ENCODE assay signal across 1 cellular context in the genomic region with DNA sequence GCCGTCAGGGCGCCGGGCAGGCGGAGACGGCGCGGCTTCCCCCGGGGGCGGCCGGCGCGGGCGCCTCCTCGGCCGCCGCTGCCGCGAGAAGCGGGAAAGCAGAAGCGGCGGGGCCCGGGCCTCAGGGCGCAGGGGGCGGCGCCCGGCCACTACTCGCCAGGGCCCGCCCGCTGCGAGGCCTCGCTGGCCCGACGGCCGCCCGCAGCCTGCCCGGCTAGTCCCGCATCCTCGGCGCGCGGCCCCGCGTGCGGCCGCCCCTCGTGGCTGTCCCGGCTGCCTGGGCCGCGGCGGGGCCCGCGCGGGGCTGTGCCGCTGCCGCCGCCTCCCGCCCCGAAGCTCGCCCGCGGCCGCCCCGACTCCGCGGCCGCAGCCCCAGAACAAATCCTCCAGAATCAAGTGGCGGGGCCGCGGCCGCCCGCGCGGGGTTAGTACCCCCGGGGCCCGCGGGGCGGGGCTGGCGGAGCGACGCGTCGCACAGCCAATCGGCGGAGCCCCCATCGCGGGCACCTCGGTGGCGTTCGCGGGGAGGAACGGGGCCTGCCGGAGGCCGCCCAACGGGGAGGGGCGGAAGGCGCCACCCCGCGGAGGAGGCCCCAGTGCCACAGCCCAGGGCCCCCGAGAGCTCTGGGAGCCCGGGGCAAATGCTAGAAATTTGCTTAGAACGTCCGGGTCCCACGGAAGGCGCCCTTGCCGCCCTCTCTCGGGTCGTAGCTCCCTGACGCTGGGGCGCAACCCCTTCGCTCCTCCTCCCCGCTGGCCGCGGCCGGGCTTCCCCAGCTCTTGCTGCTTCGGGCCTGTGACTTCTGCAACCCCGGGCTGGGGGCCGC.
TF ChIP-seq lines count a peak whose summit lies in the region.

A gene (minus strand): TSS at position 401 of the 827 bp plus-strand sequence. CDS start 408 bp downstream, outside the sequence.

TF ChIP-seq in GM12878, 131 proteins besides CTCF, POLR2A, EP300 and RAD21 (continued from another document and continues in another):
- TF ChIP-seq, protein P1, sequence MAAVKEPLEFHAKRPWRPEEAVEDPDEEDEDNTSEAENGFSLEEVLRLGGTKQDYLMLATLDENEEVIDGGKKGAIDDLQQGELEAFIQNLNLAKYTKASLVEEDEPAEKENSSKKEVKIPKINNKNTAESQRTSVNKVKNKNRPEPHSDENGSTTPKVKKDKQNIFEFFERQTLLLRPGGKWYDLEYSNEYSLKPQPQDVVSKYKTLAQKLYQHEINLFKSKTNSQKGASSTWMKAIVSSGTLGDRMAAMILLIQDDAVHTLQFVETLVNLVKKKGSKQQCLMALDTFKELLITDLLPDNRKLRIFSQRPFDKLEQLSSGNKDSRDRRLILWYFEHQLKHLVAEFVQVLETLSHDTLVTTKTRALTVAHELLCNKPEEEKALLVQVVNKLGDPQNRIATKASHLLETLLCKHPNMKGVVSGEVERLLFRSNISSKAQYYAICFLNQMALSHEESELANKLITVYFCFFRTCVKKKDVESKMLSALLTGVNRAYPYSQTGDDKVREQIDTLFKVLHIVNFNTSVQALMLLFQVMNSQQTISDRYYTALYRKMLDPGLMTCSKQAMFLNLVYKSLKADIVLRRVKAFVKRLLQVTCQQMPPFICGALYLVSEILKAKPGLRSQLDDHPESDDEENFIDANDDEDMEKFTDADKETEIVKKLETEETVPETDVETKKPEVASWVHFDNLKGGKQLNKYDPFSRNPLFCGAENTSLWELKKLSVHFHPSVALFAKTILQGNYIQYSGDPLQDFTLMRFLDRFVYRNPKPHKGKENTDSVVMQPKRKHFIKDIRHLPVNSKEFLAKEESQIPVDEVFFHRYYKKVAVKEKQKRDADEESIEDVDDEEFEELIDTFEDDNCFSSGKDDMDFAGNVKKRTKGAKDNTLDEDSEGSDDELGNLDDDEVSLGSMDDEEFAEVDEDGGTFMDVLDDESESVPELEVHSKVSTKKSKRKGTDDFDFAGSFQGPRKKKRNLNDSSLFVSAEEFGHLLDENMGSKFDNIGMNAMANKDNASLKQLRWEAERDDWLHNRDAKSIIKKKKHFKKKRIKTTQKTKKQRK (IDR thresholded peaks at IDR 0.05; ENCODE audit: low read depth, low read length) = no peak
- TF ChIP-seq CHD2 (IDR thresholded peaks at IDR 0.05; ENCODE audit: borderline replicate concordance, low read depth, low read length) = peak; percentile 58; the same call in 1 of the 2 replicates
- no peak for TF ChIP-seq MYC (IDR thresholded peaks at IDR 0.05; ENCODE audit: insufficient read depth, insufficient read length, insufficient replicate concordance, low read length, severe bottlenecking)
- TF ChIP-seq MEF2B (IDR thresholded peaks at IDR 0.05; ENCODE audit: partially characterized antibody, poor library complexity, severe bottlenecking) = peak; percentile 75
- TF ChIP-seq, protein P2, sequence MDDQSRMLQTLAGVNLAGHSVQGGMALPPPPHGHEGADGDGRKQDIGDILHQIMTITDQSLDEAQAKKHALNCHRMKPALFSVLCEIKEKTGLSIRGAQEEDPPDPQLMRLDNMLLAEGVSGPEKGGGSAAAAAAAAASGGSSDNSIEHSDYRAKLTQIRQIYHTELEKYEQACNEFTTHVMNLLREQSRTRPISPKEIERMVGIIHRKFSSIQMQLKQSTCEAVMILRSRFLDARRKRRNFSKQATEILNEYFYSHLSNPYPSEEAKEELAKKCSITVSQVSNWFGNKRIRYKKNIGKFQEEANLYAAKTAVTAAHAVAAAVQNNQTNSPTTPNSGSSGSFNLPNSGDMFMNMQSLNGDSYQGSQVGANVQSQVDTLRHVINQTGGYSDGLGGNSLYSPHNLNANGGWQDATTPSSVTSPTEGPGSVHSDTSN (IDR thresholded peaks at IDR 0.05; ENCODE audit: insufficient replicate concordance, low read depth, low read length) = peak; percentile 95
- no peak for TF ChIP-seq NFYA (IDR thresholded peaks at IDR 0.05; ENCODE audit: borderline replicate concordance, low read depth, low read length)
- 0 out of 2 replicates have a peak, but pooled peaks have one; percentile 53 for TF ChIP-seq MEF2A (IDR thresholded peaks at IDR 0.05; ENCODE audit: insufficient read depth, low read depth, low read length)
- TF ChIP-seq STAT3 (IDR thresholded peaks at IDR 0.05; ENCODE audit: low read depth, low read length) = no peak
- peak; percentile 64 for TF ChIP-seq NR2C1 (IDR thresholded peaks at IDR 0.05)
- TF ChIP-seq, protein P3, sequence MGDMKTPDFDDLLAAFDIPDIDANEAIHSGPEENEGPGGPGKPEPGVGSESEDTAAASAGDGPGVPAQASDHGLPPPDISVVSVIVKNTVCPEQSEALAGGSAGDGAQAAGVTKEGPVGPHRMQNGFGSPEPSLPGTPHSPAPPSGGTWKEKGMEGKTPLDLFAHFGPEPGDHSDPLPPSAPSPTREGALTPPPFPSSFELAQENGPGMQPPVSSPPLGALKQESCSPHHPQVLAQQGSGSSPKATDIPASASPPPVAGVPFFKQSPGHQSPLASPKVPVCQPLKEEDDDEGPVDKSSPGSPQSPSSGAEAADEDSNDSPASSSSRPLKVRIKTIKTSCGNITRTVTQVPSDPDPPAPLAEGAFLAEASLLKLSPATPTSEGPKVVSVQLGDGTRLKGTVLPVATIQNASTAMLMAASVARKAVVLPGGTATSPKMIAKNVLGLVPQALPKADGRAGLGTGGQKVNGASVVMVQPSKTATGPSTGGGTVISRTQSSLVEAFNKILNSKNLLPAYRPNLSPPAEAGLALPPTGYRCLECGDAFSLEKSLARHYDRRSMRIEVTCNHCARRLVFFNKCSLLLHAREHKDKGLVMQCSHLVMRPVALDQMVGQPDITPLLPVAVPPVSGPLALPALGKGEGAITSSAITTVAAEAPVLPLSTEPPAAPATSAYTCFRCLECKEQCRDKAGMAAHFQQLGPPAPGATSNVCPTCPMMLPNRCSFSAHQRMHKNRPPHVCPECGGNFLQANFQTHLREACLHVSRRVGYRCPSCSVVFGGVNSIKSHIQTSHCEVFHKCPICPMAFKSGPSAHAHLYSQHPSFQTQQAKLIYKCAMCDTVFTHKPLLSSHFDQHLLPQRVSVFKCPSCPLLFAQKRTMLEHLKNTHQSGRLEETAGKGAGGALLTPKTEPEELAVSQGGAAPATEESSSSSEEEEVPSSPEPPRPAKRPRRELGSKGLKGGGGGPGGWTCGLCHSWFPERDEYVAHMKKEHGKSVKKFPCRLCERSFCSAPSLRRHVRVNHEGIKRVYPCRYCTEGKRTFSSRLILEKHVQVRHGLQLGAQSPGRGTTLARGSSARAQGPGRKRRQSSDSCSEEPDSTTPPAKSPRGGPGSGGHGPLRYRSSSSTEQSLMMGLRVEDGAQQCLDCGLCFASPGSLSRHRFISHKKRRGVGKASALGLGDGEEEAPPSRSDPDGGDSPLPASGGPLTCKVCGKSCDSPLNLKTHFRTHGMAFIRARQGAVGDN (IDR thresholded peaks at IDR 0.05) = peak; percentile 77
- TF ChIP-seq RB1 (IDR thresholded peaks at IDR 0.05; ENCODE audit: borderline replicate concordance) = peak; percentile 53; the same call in 1 of the 2 replicates
- TF ChIP-seq SMAD5 (IDR thresholded peaks at IDR 0.05; ENCODE audit: low read depth) = no peak
- TF ChIP-seq SUZ12 (IDR thresholded peaks at IDR 0.05; ENCODE audit: unreplicated experiment) = no peak
- TF ChIP-seq LARP7 (IDR thresholded peaks at IDR 0.05) = 0 out of 2 replicates have a peak, but pooled peaks have one; percentile 6
- 0 out of 2 replicates have a peak, but pooled peaks have one; percentile 31 for TF ChIP-seq EED (IDR thresholded peaks at IDR 0.05; ENCODE audit: low read depth)
- no peak for TF ChIP-seq IRF4 (IDR thresholded peaks at IDR 0.05; ENCODE audit: low read depth, low read length)
- TF ChIP-seq RELA (IDR thresholded peaks at IDR 0.05; ENCODE audit: borderline replicate concordance, partially characterized antibody) = peak; percentile 55
- TF ChIP-seq, protein P4, sequence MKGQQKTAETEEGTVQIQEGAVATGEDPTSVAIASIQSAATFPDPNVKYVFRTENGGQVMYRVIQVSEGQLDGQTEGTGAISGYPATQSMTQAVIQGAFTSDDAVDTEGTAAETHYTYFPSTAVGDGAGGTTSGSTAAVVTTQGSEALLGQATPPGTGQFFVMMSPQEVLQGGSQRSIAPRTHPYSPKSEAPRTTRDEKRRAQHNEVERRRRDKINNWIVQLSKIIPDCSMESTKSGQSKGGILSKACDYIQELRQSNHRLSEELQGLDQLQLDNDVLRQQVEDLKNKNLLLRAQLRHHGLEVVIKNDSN (IDR thresholded peaks at IDR 0.05; ENCODE audit: borderline replicate concordance, extremely low read length, insufficient read depth, low read depth, low read length) = no peak
- peak; percentile 52; the same call in 1 of the 2 replicates for TF ChIP-seq TCF12 (IDR thresholded peaks at IDR 0.05; ENCODE audit: low read depth, low read length)
- TF ChIP-seq, protein P5, sequence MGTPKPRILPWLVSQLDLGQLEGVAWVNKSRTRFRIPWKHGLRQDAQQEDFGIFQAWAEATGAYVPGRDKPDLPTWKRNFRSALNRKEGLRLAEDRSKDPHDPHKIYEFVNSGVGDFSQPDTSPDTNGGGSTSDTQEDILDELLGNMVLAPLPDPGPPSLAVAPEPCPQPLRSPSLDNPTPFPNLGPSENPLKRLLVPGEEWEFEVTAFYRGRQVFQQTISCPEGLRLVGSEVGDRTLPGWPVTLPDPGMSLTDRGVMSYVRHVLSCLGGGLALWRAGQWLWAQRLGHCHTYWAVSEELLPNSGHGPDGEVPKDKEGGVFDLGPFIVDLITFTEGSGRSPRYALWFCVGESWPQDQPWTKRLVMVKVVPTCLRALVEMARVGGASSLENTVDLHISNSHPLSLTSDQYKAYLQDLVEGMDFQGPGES (IDR thresholded peaks at IDR 0.05) = peak; percentile 62; the same call in 1 of the 2 replicates
- peak; percentile 97 for TF ChIP-seq DPF2 (IDR thresholded peaks at IDR 0.05)
- TF ChIP-seq, protein P6, sequence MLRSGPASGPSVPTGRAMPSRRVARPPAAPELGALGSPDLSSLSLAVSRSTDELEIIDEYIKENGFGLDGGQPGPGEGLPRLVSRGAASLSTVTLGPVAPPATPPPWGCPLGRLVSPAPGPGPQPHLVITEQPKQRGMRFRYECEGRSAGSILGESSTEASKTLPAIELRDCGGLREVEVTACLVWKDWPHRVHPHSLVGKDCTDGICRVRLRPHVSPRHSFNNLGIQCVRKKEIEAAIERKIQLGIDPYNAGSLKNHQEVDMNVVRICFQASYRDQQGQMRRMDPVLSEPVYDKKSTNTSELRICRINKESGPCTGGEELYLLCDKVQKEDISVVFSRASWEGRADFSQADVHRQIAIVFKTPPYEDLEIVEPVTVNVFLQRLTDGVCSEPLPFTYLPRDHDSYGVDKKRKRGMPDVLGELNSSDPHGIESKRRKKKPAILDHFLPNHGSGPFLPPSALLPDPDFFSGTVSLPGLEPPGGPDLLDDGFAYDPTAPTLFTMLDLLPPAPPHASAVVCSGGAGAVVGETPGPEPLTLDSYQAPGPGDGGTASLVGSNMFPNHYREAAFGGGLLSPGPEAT (IDR thresholded peaks at IDR 0.05; ENCODE audit: low read depth) = 0 out of 2 replicates have a peak, but pooled peaks have one; percentile 27
- TF ChIP-seq MYB (IDR thresholded peaks at IDR 0.05; ENCODE audit: borderline replicate concordance, low read depth, low read length) = no peak
- peak; percentile 21; the same call in 1 of the 2 replicates for TF ChIP-seq BACH1 (IDR thresholded peaks at IDR 0.05; ENCODE audit: borderline replicate concordance)
- 0 out of 2 replicates have a peak, but pooled peaks have one; percentile 17 for TF ChIP-seq TBL1XR1 (IDR thresholded peaks at IDR 0.05; ENCODE audit: low read depth, low read length)
- TF ChIP-seq, protein P7, sequence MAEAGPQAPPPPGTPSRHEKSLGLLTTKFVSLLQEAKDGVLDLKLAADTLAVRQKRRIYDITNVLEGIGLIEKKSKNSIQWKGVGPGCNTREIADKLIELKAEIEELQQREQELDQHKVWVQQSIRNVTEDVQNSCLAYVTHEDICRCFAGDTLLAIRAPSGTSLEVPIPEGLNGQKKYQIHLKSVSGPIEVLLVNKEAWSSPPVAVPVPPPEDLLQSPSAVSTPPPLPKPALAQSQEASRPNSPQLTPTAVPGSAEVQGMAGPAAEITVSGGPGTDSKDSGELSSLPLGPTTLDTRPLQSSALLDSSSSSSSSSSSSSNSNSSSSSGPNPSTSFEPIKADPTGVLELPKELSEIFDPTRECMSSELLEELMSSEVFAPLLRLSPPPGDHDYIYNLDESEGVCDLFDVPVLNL (IDR thresholded peaks at IDR 0.05; ENCODE audit: low read depth, low read length) = no peak
- TF ChIP-seq, protein P8, sequence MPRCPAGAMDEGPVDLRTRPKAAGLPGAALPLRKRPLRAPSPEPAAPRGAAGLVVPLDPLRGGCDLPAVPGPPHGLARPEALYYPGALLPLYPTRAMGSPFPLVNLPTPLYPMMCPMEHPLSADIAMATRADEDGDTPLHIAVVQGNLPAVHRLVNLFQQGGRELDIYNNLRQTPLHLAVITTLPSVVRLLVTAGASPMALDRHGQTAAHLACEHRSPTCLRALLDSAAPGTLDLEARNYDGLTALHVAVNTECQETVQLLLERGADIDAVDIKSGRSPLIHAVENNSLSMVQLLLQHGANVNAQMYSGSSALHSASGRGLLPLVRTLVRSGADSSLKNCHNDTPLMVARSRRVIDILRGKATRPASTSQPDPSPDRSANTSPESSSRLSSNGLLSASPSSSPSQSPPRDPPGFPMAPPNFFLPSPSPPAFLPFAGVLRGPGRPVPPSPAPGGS (IDR thresholded peaks at IDR 0.05; ENCODE audit: borderline replicate concordance, insufficient read depth, low read depth, low read length, poor library complexity, severe bottlenecking) = peak; percentile 88
- no peak for TF ChIP-seq ZSCAN29 (IDR thresholded peaks at IDR 0.05)
- TF ChIP-seq TAF1 (IDR thresholded peaks at IDR 0.05; ENCODE audit: borderline replicate concordance, low read depth, low read length) = peak; percentile 86; the same call in 1 of the 2 replicates
- TF ChIP-seq, protein P9, sequence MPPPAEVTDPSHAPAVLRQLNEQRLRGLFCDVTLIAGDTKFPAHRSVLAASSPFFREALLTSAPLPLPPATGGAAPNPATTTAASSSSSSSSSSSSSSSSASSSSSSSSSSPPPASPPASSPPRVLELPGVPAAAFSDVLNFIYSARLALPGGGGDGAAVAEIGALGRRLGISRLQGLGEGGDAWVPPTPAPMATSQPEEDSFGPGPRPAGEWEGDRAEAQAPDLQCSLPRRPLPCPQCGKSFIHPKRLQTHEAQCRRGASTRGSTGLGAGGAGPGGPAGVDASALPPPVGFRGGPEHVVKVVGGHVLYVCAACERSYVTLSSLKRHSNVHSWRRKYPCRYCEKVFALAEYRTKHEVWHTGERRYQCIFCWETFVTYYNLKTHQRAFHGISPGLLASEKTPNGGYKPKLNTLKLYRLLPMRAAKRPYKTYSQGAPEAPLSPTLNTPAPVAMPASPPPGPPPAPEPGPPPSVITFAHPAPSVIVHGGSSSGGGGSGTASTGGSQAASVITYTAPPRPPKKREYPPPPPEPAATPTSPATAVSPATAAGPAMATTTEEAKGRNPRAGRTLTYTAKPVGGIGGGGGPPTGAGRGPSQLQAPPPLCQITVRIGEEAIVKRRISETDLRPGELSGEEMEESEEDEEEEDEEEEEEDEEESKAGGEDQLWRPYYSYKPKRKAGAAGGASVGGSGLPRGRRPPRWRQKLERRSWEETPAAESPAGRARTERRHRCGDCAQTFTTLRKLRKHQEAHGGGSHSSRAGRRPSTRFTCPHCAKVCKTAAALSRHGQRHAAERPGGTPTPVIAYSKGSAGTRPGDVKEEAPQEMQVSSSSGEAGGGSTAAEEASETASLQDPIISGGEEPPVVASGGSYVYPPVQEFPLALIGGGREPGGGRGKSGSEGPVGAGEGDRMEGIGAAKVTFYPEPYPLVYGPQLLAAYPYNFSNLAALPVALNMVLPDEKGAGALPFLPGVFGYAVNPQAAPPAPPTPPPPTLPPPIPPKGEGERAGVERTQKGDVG (CRISPR knock-in tag; IDR thresholded peaks at IDR 0.05) = no peak
- peak in 1 of 2 experiments; percentile 38; a peak in 1 of 4 replicates for TF ChIP-seq ETV6 (conservative IDR thresholded peaks at IDR 0.05 in 1 of 2, IDR thresholded peaks at IDR 0.05 in 1 of 2; ENCODE audit: borderline replicate concordance in 1 of 2, low read depth in 1 of 2)
- TF ChIP-seq ZNF384 (IDR thresholded peaks at IDR 0.05; ENCODE audit: borderline replicate concordance, low read depth, low read length) = no peak
